In the genomic region with DNA sequence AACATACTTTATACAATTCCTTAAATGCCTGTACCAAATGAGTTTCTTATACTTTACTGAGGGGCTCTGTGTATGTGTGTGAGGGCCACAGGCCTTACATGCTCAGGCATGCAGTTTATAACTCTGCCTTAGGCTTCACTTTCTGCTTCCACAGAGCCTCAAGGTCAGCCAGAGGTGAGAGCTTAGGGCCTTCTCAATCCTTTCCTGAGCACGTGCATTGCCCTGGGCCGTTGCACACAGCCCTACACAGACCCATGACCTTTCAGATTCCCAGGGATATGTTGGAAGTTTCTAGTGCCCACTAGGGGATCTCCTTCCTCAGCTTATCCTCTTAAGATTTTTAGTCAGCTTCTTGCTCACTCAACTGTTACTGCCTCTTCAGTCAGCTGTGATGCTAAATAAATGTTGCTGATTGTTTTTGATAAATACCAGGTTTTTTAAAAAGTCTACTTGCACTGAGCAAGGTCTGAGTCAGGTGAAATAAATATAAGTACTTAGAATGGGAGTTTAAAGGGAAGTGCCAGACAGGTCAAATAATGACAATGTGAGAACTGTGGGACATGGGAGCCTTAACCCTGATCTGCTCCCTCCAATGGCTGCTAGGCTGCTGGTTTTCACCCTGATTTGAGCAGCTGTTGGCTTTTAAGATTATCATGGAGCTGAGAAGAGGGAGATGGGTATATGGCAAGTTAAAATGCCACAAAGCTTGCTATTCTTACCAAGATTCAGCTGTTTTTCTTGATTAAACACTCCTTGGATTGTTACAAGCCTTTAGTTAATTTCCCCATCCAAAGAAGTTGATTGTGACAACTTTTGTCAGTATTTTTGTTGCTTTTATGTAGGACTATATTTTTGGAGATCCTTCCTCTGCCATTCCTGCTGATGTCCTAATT, we compare ENCODE assay signal across 9 cellular contexts.
DNase-seq lines count a peak whose midpoint lies in the region; ATAC-seq, FAIRE-seq and TF ChIP-seq lines count a peak whose summit lies in the region.
"Had no signal": no experiment of that assay in that cellular context is flagged by ENCODE, and none has a peak within 500 bp of the region (broad histone marks: within the 10 kb centered on the region; RNA-seq: fewer than 3 reads in every experiment).

No MANE protein-coding gene starts in this region.

- H3K18ac ChIP-seq in IMR-90 (ENCODE audit: low read depth, low read length), result peak overlapping the region; percentile 81

- peaks cover 5% of the 10 kb centered on the region for H3K4me1 ChIP-seq in IMR-90 (ENCODE audit: control insufficient read depth, insufficient read depth, low read length)
- H3K4me1 ChIP-seq in uterus, result no peaks in the 10 kb centered on the region

- H3K4me3 ChIP-seq in IMR-90 (ENCODE audit: insufficient read depth, low read depth, low read length) (no peak overlapping the region), bronchial epithelial cell (ENCODE audit: low read depth, low read length) (no peak overlapping the region), uterus (no peak overlapping the region)

- no peak overlapping the region for H3K9ac ChIP-seq in IMR-90 (ENCODE audit: low read depth, low read length)

- H2AK5ac ChIP-seq in IMR-90 (ENCODE audit: low read depth, low read length), result peak overlapping the region; percentile 43; the same call in 1 of the 2 replicates

- no peaks in the 10 kb centered on the region for H3K79me1 ChIP-seq in IMR-90 (ENCODE audit: low read depth in 1 of 2, low read length in 2 of 2)

- no peak overlapping the region for H3K4me3 Mint-ChIP-seq in activated CD4-positive, alpha-beta T cell treated with anti-CD3 and anti-CD28 coated beads for 36 hours

- no peaks in the 10 kb centered on the region for H3K9me3 ChIP-seq in IMR-90 (ENCODE audit: control insufficient read depth, insufficient read depth, low read length)
- H3K9me3 ChIP-seq in uterus, result no peaks in the 10 kb centered on the region

- no peak overlapping the region for H3K27ac Mint-ChIP-seq in activated CD4-positive, alpha-beta T cell treated with anti-CD3 and anti-CD28 coated beads for 36 hours

- WGBS in IMR-90 (ENCODE audit: extremely low coverage in 2 of 2, insufficient read length in 1 of 2), 2 experiments, result no CpG with 5 or more reads among the region's 2 CpGs

- peak overlapping the region; percentile 73 for H4K5ac ChIP-seq in IMR-90 (ENCODE audit: low read depth, low read length)

- no peaks in the 10 kb centered on the region for H3K27me3 ChIP-seq in IMR-90 (ENCODE audit: control insufficient read depth, insufficient read depth, low read length)
- no peaks in the 10 kb centered on the region for H3K27me3 ChIP-seq in bronchial epithelial cell (ENCODE audit: control insufficient read depth, insufficient read depth, low read length)
- H3K27me3 ChIP-seq in uterus, result no peaks in the 10 kb centered on the region

- H4K91ac ChIP-seq in IMR-90 (ENCODE audit: insufficient read depth, low read depth, low read length), result peak overlapping the region; percentile 83

- H2AFZ ChIP-seq in IMR-90 (replicated peaks; ENCODE audit: low read length, poor library complexity), result peak overlapping the region; percentile 89

- TF ChIP-seq RAD21 in IMR-90 (IDR thresholded peaks at IDR 0.05; ENCODE audit: low read length), result no peak

- H3K36me3 ChIP-seq in IMR-90 (ENCODE audit: control insufficient read depth, insufficient read depth, low read length) (no peaks in the 10 kb centered on the region), bronchial epithelial cell (ENCODE audit: control insufficient read depth, insufficient read depth, low read length) (peaks cover 2% of the 10 kb centered on the region), uterus (no peaks in the 10 kb centered on the region)

- no peaks in the 10 kb centered on the region for H4K20me1 ChIP-seq in IMR-90 (ENCODE audit: insufficient read depth, low read length)

- CTCF ChIA-PET in IMR-90 (lab: Yijun Ruan, JAX), result interaction anchor here (0.9 to 2.2 kb wide), 5 partner anchors 17 to 667 kb away, joined by 3 to 11 read pairs (median 3); no protein-coding TSS in a partner anchor
- CTCF ChIA-PET in activated CD4-positive, alpha-beta T cell treated with anti-CD3 and anti-CD28 coated beads for 36 hours (lab: Charles Lee), result interaction anchor here (0.5 to 1.3 kb wide), 3 partner anchors 29 to 650 kb away, joined by 3 to 4 read pairs (median 3); no protein-coding TSS in a partner anchor

- peak; percentile 32 for TF ChIP-seq CTCF in IMR-90 (conservative IDR thresholded peaks at IDR 0.05; ENCODE audit: low read depth, low read length)
- no peak for TF ChIP-seq CTCF in bronchial epithelial cell (IDR thresholded peaks at IDR 0.05; ENCODE audit: insufficient read depth, low read length, severe bottlenecking)
- TF ChIP-seq CTCF in uterus (IDR thresholded peaks at IDR 0.05), result no peak

- H3K36me3 Mint-ChIP-seq in activated CD4-positive, alpha-beta T cell treated with anti-CD3 and anti-CD28 coated beads for 36 hours (ENCODE audit: low read depth), result no peaks in the 10 kb centered on the region

- H3K23ac ChIP-seq in IMR-90 (ENCODE audit: low read depth, low read length), result peak overlapping the region; percentile 91

- no peaks in the 10 kb centered on the region for H3K9me1 ChIP-seq in IMR-90 (ENCODE audit: insufficient read depth, low read length)

- peak overlapping the region in 1 of 2 experiments; percentile 81; a peak in 2 of 4 replicates for H4K8ac ChIP-seq in IMR-90 (ENCODE audit: low read depth in 2 of 2, low read length in 2 of 2)

- intact Hi-C loops in IMR-90 (cut with micrococcal nuclease), result no loop called here
- intact Hi-C loops in left colon (cut with DNase I, micrococcal nuclease), result loop anchor here in 1 of 2 donors (10.0 kb wide), 2 partner anchors 704 to 1034 kb away; no protein-coding TSS in a partner anchor
- intact Hi-C loops in uterus (cut with DNase I; ENCODE audit: low total_unique reads), result no loop called here
- intact Hi-C loops in activated CD4-positive, alpha-beta T cell treated with anti-CD3 and anti-CD28 coated beads for 36 hours (cut with DNase I, micrococcal nuclease), result loop anchor here in 1 of 2 experiments (10.0 kb wide), 1 partner anchor 1024 kb away; no protein-coding TSS in a partner anchor

- H3K27ac ChIP-seq in IMR-90 (ENCODE audit: insufficient read depth, low read length) (peak overlapping the region; percentile 67), uterus (no peak overlapping the region)

- H3K14ac ChIP-seq in IMR-90 (replicated peaks; ENCODE audit: low read depth, low read length), result peak overlapping the region; percentile 39; the same call in 1 of the 2 replicates

- BruUV-seq in IMR-90 (replicated peaks; lab: Mats Ljungman, UMichigan), result no TSS peak

- peak overlapping the region; percentile 78; the same call in 1 of the 2 replicates for H3K56ac ChIP-seq in IMR-90 (ENCODE audit: extremely low read depth, insufficient read depth, low read length)

- TF ChIP-seq POLR2A in IMR-90 (IDR thresholded peaks at IDR 0.05; ENCODE audit: low read depth, low read length) (no peak), uterus (IDR thresholded peaks at IDR 0.05) (no peak)

- H2BK120ac ChIP-seq in IMR-90 (ENCODE audit: low read depth, low read length), result peak overlapping the region; percentile 69

- ATAC-seq in IMR-90 (ENCODE audit: low read depth) (peak; percentile 91), left colon (peak; percentile 61)
- ATAC-seq in activated CD4-positive, alpha-beta T cell treated with anti-CD3 and anti-CD28 coated beads for 36 hours, result no peak

- H3K27me3 Mint-ChIP-seq in activated CD4-positive, alpha-beta T cell treated with anti-CD3 and anti-CD28 coated beads for 36 hours, result no peaks in the 10 kb centered on the region

- H3K4me2 ChIP-seq in IMR-90 (ENCODE audit: low read depth, low read length), result peak overlapping the region; percentile 4; the same call in 1 of the 2 replicates

- H3K4ac ChIP-seq in IMR-90 (ENCODE audit: low read depth, low read length), result peak overlapping the region; percentile 77

- DNase-seq in AG08396 (ENCODE audit: low spot score) (peak; percentile 22), IMR-90 (peak; percentile 56), bronchial epithelial cell (ENCODE audit: low read depth) (peak; percentile 23), left colon (no peak), mesenteric fat pad (ENCODE audit: low spot score) (no peak), uterus (no peak), NCI-H2029 (lab: John Stamatoyannopoulos, UW) (no peak)
- no peak for DNase-seq in activated CD4-positive, alpha-beta T cell treated with anti-CD3 and anti-CD28 coated beads for 36 hours
- DNase-seq: activated T-cell treated with anti-CD3 and anti-CD28 coated beads for 4 hours had no signal

- peak overlapping the region; percentile 70 for H2BK20ac ChIP-seq in IMR-90 (ENCODE audit: low read depth, low read length)

- dilution Hi-C loops in IMR-90 (cut with HindIII; ENCODE audit: low sequenced_read_pairs, unreplicated experiment), result no loop called here

- FAIRE-seq in bronchial epithelial cell (lab: Jason Lieb, UNC), result no peak

- no peaks in the 10 kb centered on the region for H3K4me1 Mint-ChIP-seq in activated CD4-positive, alpha-beta T cell treated with anti-CD3 and anti-CD28 coated beads for 36 hours

- H2BK15ac ChIP-seq in IMR-90 (ENCODE audit: low read depth, low read length), result peak overlapping the region; percentile 66; the same call in 1 of the 3 replicates

- in situ Hi-C loops in IMR-90 (cut with MboI; ENCODE audit: low sequenced_read_pairs), result loop anchor here (10.0 to 25.0 kb wide), 2 partner anchors 697 to 834 kb away; no protein-coding TSS in a partner anchor

- no peaks in the 10 kb centered on the region for H3K9me3 Mint-ChIP-seq in activated CD4-positive, alpha-beta T cell treated with anti-CD3 and anti-CD28 coated beads for 36 hours (ENCODE audit: low read depth)

- H2BK5ac ChIP-seq in IMR-90 (ENCODE audit: low read depth, low read length, poor library complexity, severe bottlenecking), result peak overlapping the region; percentile 83

- POLR2A ChIA-PET in IMR-90 (lab: Charles Lee; ENCODE audit: unreplicated experiment), result no interaction called here
- POLR2A ChIA-PET in activated CD4-positive, alpha-beta T cell treated with anti-CD3 and anti-CD28 coated beads for 36 hours (lab: Charles Lee), result no interaction called here

- H2AK9ac ChIP-seq in IMR-90 (replicated peaks; ENCODE audit: low read depth, low read length, poor library complexity), result peak overlapping the region; percentile 56

TF ChIP-seq in IMR-90, 13 proteins besides CTCF, POLR2A, EP300 and RAD21 (continues in another document):
- TF ChIP-seq BHLHE40 (IDR thresholded peaks at IDR 0.05; ENCODE audit: low read depth, low read length), result peak; percentile 79; the same call in 1 of the 2 replicates
- TF ChIP-seq MXI1 (IDR thresholded peaks at IDR 0.05; ENCODE audit: borderline replicate concordance, low read depth, low read length), result no peak
- TF ChIP-seq SMC3 (IDR thresholded peaks at IDR 0.05; ENCODE audit: low read depth, low read length), result no peak

Comparison
In these comparisons a context has a peak if more than half of its experiments do, and no peak if none do; other contexts are left out.
1. DNase-seq: peak in AG08396 (single experiment), IMR-90 (single experiment) and bronchial epithelial cell (single experiment); none in left colon (0 of 2), mesenteric fat pad (single experiment), uterus (0 of 2), activated CD4-positive, alpha-beta T cell treated with anti-CD3 and anti-CD28 coated beads for 36 hours (single experiment) and NCI-H2029 (single experiment).